In genomic region chr2:85087541-85087940, GRCh38 we compare ENCODE assay signal across 35 cellular contexts.
"Had no signal": no experiment of that assay in that cellular context is flagged by ENCODE, and none has a peak within 500 bp of the region (broad histone marks: within the 10 kb centered on the region; RNA-seq: fewer than 3 reads in every experiment).

No MANE protein-coding gene starts in this region.

- H3K36me3 ChIP-seq: MG63 had no signal

- DNase-seq: Karpas-422, Kasumi-1, MG63, MM.1S, MV-4-11, NCI-H1048, NCI-H1092, NCI-H1092 treated with DMSO at 0.1 percent for 48 hours, NCI-H1105, NCI-H1105 treated with DMSO at 0.1 percent for 48 hours, NCI-H1417, NCI-H1417 treated with DMSO at 0.1 percent for 48 hours, NCI-H1436, NCI-H1436 treated with DMSO at 0.1 percent for 48 hours, NCI-H146, NCI-H1694, NCI-H1694 treated with DMSO at 0.1 percent for 48 hours, NCI-H187, NCI-H187 treated with DMSO at 0.1 percent for 48 hours, NCI-H1930, NCI-H2029, NCI-H2029 treated with DMSO at 0.1 percent for 48 hours, NCI-H2081, NCI-H2081 treated with DMSO at 0.1 percent for 48 hours, NCI-H2107, NCI-H2171, NCI-H2171 treated with DMSO at 0.1 percent for 48 hours, NCI-H2227 treated with DMSO at 0.1 percent for 48 hours, NCI-H226, NCI-H345, NCI-H446, NCI-H446 treated with DMSO at 0.1 percent for 48 hours, NCI-H510A, NCI-H510A treated with DMSO at 0.1 percent for 48 hours had no signal

- H3K4me2 ChIP-seq: KMS-11 had no signal

- H3K4me3 ChIP-seq: MG63 had no signal

- H3K9ac ChIP-seq: KMS-11 had no signal

- H3K27me3 ChIP-seq: MG63 had no signal

- H3K9me3 ChIP-seq: MG63 had no signal

- H3K27ac ChIP-seq: KMS-11 had no signal
